8 cellular contexts compared by ENCODE assay signal in the genomic region with DNA sequence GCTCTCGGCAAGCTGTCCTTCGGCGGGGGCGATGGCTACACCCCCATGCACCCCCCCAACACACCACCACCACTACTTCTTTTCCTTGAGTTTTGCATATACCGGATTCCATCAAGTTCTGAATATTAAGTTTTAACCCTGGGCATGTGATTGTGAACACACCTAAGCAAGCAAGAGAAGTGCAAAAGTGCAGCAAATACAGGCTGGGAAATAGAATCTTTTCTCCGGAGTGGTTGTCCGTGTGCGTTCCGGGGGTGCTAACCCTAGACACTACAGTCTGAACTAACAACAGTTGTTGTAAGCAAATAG. TPM values are rescaled to one million over a fixed set of nuclear protein-coding genes. Genes with fewer than 3 reads are reported as not detected.
DNase-seq lines count a peak whose midpoint lies in the region; TF ChIP-seq lines count a peak whose summit lies in the region.

No MANE protein-coding gene starts in this region.

- H3K36me3 ChIP-seq in BE2C (no peaks in the 10 kb centered on the region), endodermal cell (ENCODE audit: control insufficient read depth, insufficient read depth, low read length) (no peaks in the 10 kb centered on the region)

- WGBS in endodermal cell (ENCODE audit: insufficient coverage in 1 of 2, insufficient read length in 1 of 2), 2 experiments, result 12% methylated on average over 9 of the region's 9 CpGs; no CpG with 5 or more reads in 1 of the 2 experiments

- no peaks in the 10 kb centered on the region for H3K36me3 Mint-ChIP-seq in endodermal cell (ENCODE audit: low read depth)
- H3K36me3 Mint-ChIP-seq in nephron progenitor cell (ENCODE audit: low read depth), result no peaks in the 10 kb centered on the region

- H3K27me3 ChIP-seq in BE2C (peaks cover 46% of the 10 kb centered on the region), endodermal cell (ENCODE audit: control insufficient read depth, insufficient read depth, low read length, poor library complexity, severe bottlenecking) (peaks cover 69% of the 10 kb centered on the region)

- peaks cover 89% of the 10 kb centered on the region for H3K27me3 Mint-ChIP-seq in endodermal cell (ENCODE audit: insufficient read depth)
- H3K27me3 Mint-ChIP-seq in nephron progenitor cell (ENCODE audit: low read depth, poor library complexity), result peaks cover 5% of the 10 kb centered on the region

- TF ChIP-seq CTCF in BE2C (IDR thresholded peaks at IDR 0.05; ENCODE audit: low read depth, low read length) (no peak), endodermal cell (conservative IDR thresholded peaks at IDR 0.05) (no peak), nephron progenitor cell (IDR thresholded peaks at IDR 0.05) (no peak)

- H3K4me3 ChIP-seq in BE2C (ENCODE audit: low read depth, low read length), result peak overlapping the region; percentile 44
- H3K4me3 ChIP-seq in endodermal cell (ENCODE audit: low read length), result peak overlapping the region; percentile 83

- H3K27ac ChIP-seq in endodermal cell (ENCODE audit: low read depth, low read length), result no peak overlapping the region

- H3K4me3 Mint-ChIP-seq in endodermal cell, result peak overlapping the region; percentile 62
- H3K4me3 Mint-ChIP-seq in nephron progenitor cell, result peak overlapping the region; percentile 93

- peaks cover 33% of the 10 kb centered on the region for H3K4me1 Mint-ChIP-seq in endodermal cell
- peaks cover 73% of the 10 kb centered on the region for H3K4me1 Mint-ChIP-seq in nephron progenitor cell

- H3K9me3 Mint-ChIP-seq in endodermal cell (no peaks in the 10 kb centered on the region), nephron progenitor cell (no peaks in the 10 kb centered on the region)

- peak overlapping the region; percentile 37 for H3K9ac ChIP-seq in endodermal cell (ENCODE audit: extremely low read depth, low read length, poor library complexity, severe bottlenecking)

- H3K27ac Mint-ChIP-seq in endodermal cell, result no peak overlapping the region
- H3K27ac Mint-ChIP-seq in nephron progenitor cell, result no peak overlapping the region

- H3K9me3 ChIP-seq in BE2C (no peaks in the 10 kb centered on the region), endodermal cell (ENCODE audit: control insufficient read depth, low read length) (no peaks in the 10 kb centered on the region)

- H3K4me1 ChIP-seq in BE2C (no peaks in the 10 kb centered on the region), endodermal cell (ENCODE audit: control insufficient read depth, insufficient read depth, low read length) (peaks cover 23% of the 10 kb centered on the region)

- DNase-seq in BE2C (no peak), M059J (ENCODE audit: low read depth) (peak; percentile 36), endodermal cell (no peak), nephron progenitor cell (no peak), pons (ENCODE audit: low spot score) (no peak), GF-D8 (lab: John Stamatoyannopoulos, UW) (no peak), D341Med (ENCODE audit: low spot score) (no peak)
- DNase-seq in central memory CD4-positive, alpha-beta T cell, result no peak

RNA-seq across cellular contexts. Expression of a gene that starts 0.6 kb away (rescaled TPM):
- 0.49 TPM for polyA plus RNA-seq in BE2C (2012; ENCODE audit: insufficient read depth, insufficient read length, low read depth)
- 474 and 507 TPM in 2 replicates for total RNA-seq in M059J (2014; rRNA removed; shearing (Covaris generic))
- 1 to 10 TPM; 2.4 to 3.3 TPM for total RNA-seq in endodermal cell
- polyA plus RNA-seq in endodermal cell (2013, experiment 1 of 2), result 33.3 TPM
- 32.0 TPM for polyA plus RNA-seq in endodermal cell (2013, experiment 2 of 2)

Comparison
In these comparisons a context has a peak if more than half of its experiments do, and no peak if none do; other contexts are left out.
1. RNA of a gene that starts 0.6 kb away (total RNA-seq): 474 to 507 TPM in M059J; 2.4 to 3.3 TPM in endodermal cell; every median in the first group is over 100 times any median in the second.